ENCODE assay signal across 8 cellular contexts in genomic region chr19:52095172-52096014, GRCh38. TPM values are rescaled to one million over a fixed set of nuclear protein-coding genes. Genes with fewer than 3 reads are reported as not detected.
DNase-seq lines count a peak whose midpoint lies in the region; ATAC-seq lines count a peak whose summit lies in the region.

Gene ZNF841 (minus strand): TSS chr19:52095765. CDS start chr19:52084801, 10,964 bp downstream.

- no peaks in the 10 kb centered on the region; a peak in 1 of 22 replicates for H4K20me1 ChIP-seq in BLaER1 treated with 17β-estradiol and CSF1 and Interleukin-3, amounts not matched to agents 10 nM and 100 nM

- peak within 1 kb of the TSS; percentile 93 for H3K27ac Mint-ChIP-seq in activated T-helper 2 cell treated with anti-CD3 and anti-CD28 coated beads, Interferon-gamma antibody, Interleukin-2, Interleukin-4, amounts not matched to agents 10 μg/mL and 5 μg/mL and 100 μg/mL, durations not matched to agents 14 hours and 24 hours and 36 hours
- peak within 1 kb of the TSS; percentile 92 to 98 (median 96) for H3K27ac Mint-ChIP-seq in naive thymus-derived CD8-positive, alpha-beta T cell
- H3K27ac Mint-ChIP-seq in stimulated activated effector memory CD8-positive, alpha-beta T cell treated with anti-CD3 and anti-CD28 coated beads, Interleukin-12 subunit alpha, Interleukin-12 subunit beta, amount 100 ng/mL, for 72 hours, result peak within 1 kb of the TSS; percentile 99

- peaks cover 81% of the 10 kb centered on the region for H3K9me3 Mint-ChIP-seq in activated T-helper 2 cell treated with anti-CD3 and anti-CD28 coated beads, Interferon-gamma antibody, Interleukin-2, Interleukin-4, amounts not matched to agents 10 μg/mL and 5 μg/mL and 100 μg/mL, durations not matched to agents 14 hours and 24 hours and 36 hours
- peaks cover 13 to 100% (median 48%) of the 10 kb centered on the region in 9 donors for H3K9me3 Mint-ChIP-seq in naive thymus-derived CD8-positive, alpha-beta T cell
- H3K9me3 Mint-ChIP-seq in stimulated activated effector memory CD8-positive, alpha-beta T cell treated with anti-CD3 and anti-CD28 coated beads, Interleukin-12 subunit alpha, Interleukin-12 subunit beta, amount 100 ng/mL, for 72 hours, result peaks cover 26% of the 10 kb centered on the region

- H3K36me3 ChIP-seq in BLaER1 treated with 17β-estradiol and CSF1 and Interleukin-3, amounts not matched to agents 10 nM and 100 nM, result peaks cover 32 to 53% (median 37%) of the 10 kb centered on the region in 11 experiments

- peak within 1 kb of the TSS; percentile 56 to 92 (median 84); a peak in 21 of 22 replicates for H3K27ac ChIP-seq in BLaER1 treated with 17β-estradiol and CSF1 and Interleukin-3, amounts not matched to agents 10 nM and 100 nM

- intact Hi-C loops in activated T-helper 2 cell treated with anti-CD3 and anti-CD28 coated beads, Interferon-gamma antibody, Interleukin-2, Interleukin-4, amounts not matched to agents 10 μg/mL and 5 μg/mL and 100 μg/mL, durations not matched to agents 14 hours and 24 hours and 36 hours (cut with micrococcal nuclease), result no loop called here

- H3K9me3 ChIP-seq in BLaER1 treated with 17β-estradiol and CSF1 and Interleukin-3, amounts not matched to agents 10 nM and 100 nM (replicated peaks in 1 of 11), result peaks cover 97 to 100% (median 100%) of the 10 kb centered on the region in 11 experiments

- H3K4me3 Mint-ChIP-seq in activated T-helper 2 cell treated with anti-CD3 and anti-CD28 coated beads, Interferon-gamma antibody, Interleukin-2, Interleukin-4, amounts not matched to agents 10 μg/mL and 5 μg/mL and 100 μg/mL, durations not matched to agents 14 hours and 24 hours and 36 hours (ENCODE audit: low read depth), result peak within 1 kb of the TSS; percentile 96
- peak within 1 kb of the TSS; percentile 93 to 99 (median 98) for H3K4me3 Mint-ChIP-seq in naive thymus-derived CD8-positive, alpha-beta T cell
- H3K4me3 Mint-ChIP-seq in stimulated activated effector memory CD8-positive, alpha-beta T cell treated with anti-CD3 and anti-CD28 coated beads, Interleukin-12 subunit alpha, Interleukin-12 subunit beta, amount 100 ng/mL, for 72 hours, result peak within 1 kb of the TSS; percentile 96

- H3K9ac ChIP-seq in BLaER1 treated with 17β-estradiol and CSF1 and Interleukin-3, amounts not matched to agents 10 nM and 100 nM, result peak within 1 kb of the TSS; percentile 79 to 90 (median 87)

- H3K27me3 Mint-ChIP-seq in activated T-helper 2 cell treated with anti-CD3 and anti-CD28 coated beads, Interferon-gamma antibody, Interleukin-2, Interleukin-4, amounts not matched to agents 10 μg/mL and 5 μg/mL and 100 μg/mL, durations not matched to agents 14 hours and 24 hours and 36 hours (ENCODE audit: low read depth), result no peaks in the 10 kb centered on the region
- H3K27me3 Mint-ChIP-seq in naive thymus-derived CD8-positive, alpha-beta T cell, result peaks cover 0 to 2% (median 0%) of the 10 kb centered on the region in 5 donors

- H3K27me3 ChIP-seq in BLaER1 treated with 17β-estradiol and CSF1 and Interleukin-3, amounts not matched to agents 10 nM and 100 nM, result no peaks in the 10 kb centered on the region

- peak; percentile 93 for ATAC-seq in GM19463 (IDR thresholded peaks at IDR 0.05; ENCODE audit: unreplicated experiment)
- peak; percentile 93 to 97 for ATAC-seq in naive thymus-derived CD8-positive, alpha-beta T cell
- ATAC-seq in stimulated activated effector memory CD8-positive, alpha-beta T cell treated with anti-CD3 and anti-CD28 coated beads, Interleukin-12 subunit alpha, Interleukin-12 subunit beta, amount 100 ng/mL, for 72 hours, result peak; percentile 98

- peaks cover 15% of the 10 kb centered on the region for H3K4me1 Mint-ChIP-seq in activated T-helper 2 cell treated with anti-CD3 and anti-CD28 coated beads, Interferon-gamma antibody, Interleukin-2, Interleukin-4, amounts not matched to agents 10 μg/mL and 5 μg/mL and 100 μg/mL, durations not matched to agents 14 hours and 24 hours and 36 hours (ENCODE audit: low read depth)
- H3K4me1 Mint-ChIP-seq in naive thymus-derived CD8-positive, alpha-beta T cell, result peaks cover 23 to 35% (median 31%) of the 10 kb centered on the region in 4 donors
- H3K4me1 Mint-ChIP-seq in stimulated activated effector memory CD8-positive, alpha-beta T cell treated with anti-CD3 and anti-CD28 coated beads, Interleukin-12 subunit alpha, Interleukin-12 subunit beta, amount 100 ng/mL, for 72 hours, result peaks cover 37% of the 10 kb centered on the region

- peak within 1 kb of the TSS; percentile 68 to 84 (median 78) for H3K4me3 ChIP-seq in BLaER1 treated with 17β-estradiol and CSF1 and Interleukin-3, amounts not matched to agents 10 nM and 100 nM

- H3K36me3 Mint-ChIP-seq in activated T-helper 2 cell treated with anti-CD3 and anti-CD28 coated beads, Interferon-gamma antibody, Interleukin-2, Interleukin-4, amounts not matched to agents 10 μg/mL and 5 μg/mL and 100 μg/mL, durations not matched to agents 14 hours and 24 hours and 36 hours (ENCODE audit: low read depth), result peaks cover 54% of the 10 kb centered on the region
- peaks cover 44 to 66% (median 60%) of the 10 kb centered on the region in 3 donors for H3K36me3 Mint-ChIP-seq in naive thymus-derived CD8-positive, alpha-beta T cell
- peaks cover 49% of the 10 kb centered on the region for H3K36me3 Mint-ChIP-seq in stimulated activated effector memory CD8-positive, alpha-beta T cell treated with anti-CD3 and anti-CD28 coated beads, Interleukin-12 subunit alpha, Interleukin-12 subunit beta, amount 100 ng/mL, for 72 hours

- POLR2A ChIA-PET in naive thymus-derived CD8-positive, alpha-beta T cell (lab: Charles Lee), result interaction anchor here (0.6 kb wide), 1 partner anchor 167 kb away, joined by 5 read pairs; no protein-coding TSS in a partner anchor

- DNase-seq in HuH-7 (ENCODE audit: low spot score), result peak; percentile 59
- DNase-seq in RPMI7951 (ENCODE audit: low read depth), result peak; percentile 95
- peak; percentile 78 for DNase-seq in activated T-helper 2 cell treated with anti-CD3 and anti-CD28 coated beads, Interferon-gamma antibody, Interleukin-2, Interleukin-4, amounts not matched to agents 10 μg/mL and 5 μg/mL and 100 μg/mL, durations not matched to agents 14 hours and 24 hours and 36 hours (ENCODE audit: low spot score)
- DNase-seq in fibroblast of peridontal ligament (ENCODE audit: extremely low read depth), result peak; percentile 94
- peak; percentile 69 to 90 (median 78) for DNase-seq in naive thymus-derived CD8-positive, alpha-beta T cell
- DNase-seq in stimulated activated effector memory CD8-positive, alpha-beta T cell treated with anti-CD3 and anti-CD28 coated beads, Interleukin-12 subunit alpha, Interleukin-12 subunit beta, amount 100 ng/mL, for 72 hours (ENCODE audit: low spot score in 2 of 2), result peak; percentile 75 to 92

- peaks cover 0 to 12% (median 0%) of the 10 kb centered on the region in 10 experiments; a peak in 3 of 20 replicates for H3K4me1 ChIP-seq in BLaER1 treated with 17β-estradiol and CSF1 and Interleukin-3, amounts not matched to agents 10 nM and 100 nM

- H3K4me2 ChIP-seq in BLaER1 treated with 17β-estradiol and CSF1 and Interleukin-3, amounts not matched to agents 10 nM and 100 nM, result peak within 1 kb of the TSS; percentile 59 to 84 (median 74)

RNA-seq across cellular contexts. Expression of gene ZNF841, which starts in this region (rescaled TPM):
- total RNA-seq in RPMI7951 (2014; rRNA removed; shearing (Covaris generic)), result 7.4 and 11.9 TPM in 2 replicates
- 13.2 and 15.0 TPM in 2 replicates for total RNA-seq in activated T-helper 2 cell treated with anti-CD3 and anti-CD28 coated beads, Interferon-gamma antibody, Interleukin-2, Interleukin-4, amounts not matched to agents 10 μg/mL and 5 μg/mL and 100 μg/mL, durations not matched to agents 14 hours and 24 hours and 36 hours
- 10 to 100 TPM; 39.4 to 46.1 TPM for total RNA-seq in naive thymus-derived CD8-positive, alpha-beta T cell
- 1 to 10 TPM; 1.2 to 5.0 (median 1.5) TPM for polyA plus RNA-seq in naive thymus-derived CD8-positive, alpha-beta T cell

Comparison
In these comparisons a context has a peak if more than half of its experiments do, and no peak if none do; other contexts are left out.
1. Peak in every context shown above with its lines: DNase-seq, ATAC-seq, H3K4me3 ChIP-seq and H3K27ac ChIP-seq.